ENCODE assay signal across 8 cellular contexts in the genomic region with DNA sequence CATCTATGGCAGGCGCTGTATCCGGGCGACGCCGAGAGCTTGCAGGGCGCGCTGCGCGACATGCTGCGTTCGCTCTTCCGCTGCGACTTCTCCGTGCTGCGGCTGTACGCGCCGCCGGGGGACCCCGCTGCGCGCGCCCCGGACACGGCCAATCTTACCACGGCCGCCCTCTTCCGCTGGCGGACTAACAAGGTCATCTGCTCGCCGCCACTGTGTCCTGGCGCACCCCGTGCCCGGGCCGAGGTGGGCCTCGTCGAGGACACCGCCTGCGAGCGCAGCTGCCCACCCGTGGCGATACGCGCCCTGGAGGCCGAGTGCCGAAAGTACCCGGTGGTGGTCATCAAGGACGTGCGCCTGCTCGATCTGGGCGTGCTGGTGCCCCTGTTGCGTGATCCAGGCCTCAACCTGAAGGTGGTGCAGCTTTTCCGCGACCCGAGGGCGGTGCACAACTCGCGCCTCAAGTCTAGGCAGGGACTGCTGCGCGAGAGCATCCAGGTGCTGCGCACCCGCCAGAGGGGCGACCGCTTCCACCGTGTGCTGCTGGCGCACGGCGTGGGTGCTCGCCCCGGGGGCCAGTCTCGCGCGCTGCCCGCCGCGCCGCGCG. TPM values are rescaled to one million over a fixed set of nuclear protein-coding genes. Genes with fewer than 3 reads are reported as not detected.
DNase-seq lines count a peak whose midpoint lies in the region; ATAC-seq and TF ChIP-seq lines count a peak whose summit lies in the region.

No MANE protein-coding gene starts in this region.

- H3K4me1 ChIP-seq in SK-N-SH (ENCODE audit: control insufficient read depth in 1 of 2, insufficient read depth in 2 of 2, low read depth in 1 of 2, low read length in 1 of 2) = peaks cover 0 to 5% of the 10 kb centered on the region in 2 experiments; a peak in 1 of 4 replicates
- peaks cover 3 to 35% (median 21%) of the 10 kb centered on the region in 4 donors for H3K4me1 ChIP-seq in liver (ENCODE audit: control insufficient read depth in 4 of 4, insufficient read depth in 4 of 4, low read length in 3 of 4)
- H3K4me1 ChIP-seq in testis = no peaks in the 10 kb centered on the region

- peaks cover 37% of the 10 kb centered on the region for H3K27me3 Mint-ChIP-seq in MCF 10A (ENCODE audit: insufficient read depth, unreplicated experiment)

- H3K27me3 ChIP-seq in GM06990 (replicated peaks; ENCODE audit: control insufficient read depth, insufficient read depth, low read length) = no peaks in the 10 kb centered on the region
- peaks cover 8% of the 10 kb centered on the region for H3K27me3 ChIP-seq in SK-N-SH (ENCODE audit: insufficient read depth)
- no peaks in the 10 kb centered on the region for H3K27me3 ChIP-seq in liver (ENCODE audit: control insufficient read depth in 4 of 4, insufficient read depth in 4 of 4, low read length in 3 of 4)
- H3K27me3 ChIP-seq in testis = no peaks in the 10 kb centered on the region

- H3K9ac ChIP-seq in SK-N-SH (peak overlapping the region; percentile 61; the same call in 1 of the 2 replicates), liver (ENCODE audit: low read depth in 1 of 2, low read length in 2 of 2) (no peak overlapping the region)

- POLR2A ChIA-PET in SK-N-SH (lab: Yijun Ruan, JAX) = no interaction called here
- POLR2A ChIA-PET in MCF 10A (lab: Yijun Ruan, JAX) = no interaction called here

- H4K20me1 ChIP-seq in SK-N-SH (ENCODE audit: insufficient read depth) = no peaks in the 10 kb centered on the region

- H3K4me3 ChIP-seq in GM06990 (replicated peaks; ENCODE audit: low read depth, low read length) = peak overlapping the region; percentile 74
- peak overlapping the region; percentile 56 to 58 for H3K4me3 ChIP-seq in SK-N-SH (ENCODE audit: low read depth in 2 of 2, low read length in 1 of 2)
- peak overlapping the region; percentile 50 to 68 (median 58) for H3K4me3 ChIP-seq in liver (ENCODE audit: low read depth in 1 of 3, low read length in 3 of 3)
- peak overlapping the region; percentile 56 to 66 for H3K4me3 ChIP-seq in testis

- no peak for TF ChIP-seq RAD21 in SK-N-SH (IDR thresholded peaks at IDR 0.05; ENCODE audit: low read length)
- no peak for TF ChIP-seq RAD21 in liver (IDR thresholded peaks at IDR 0.05)

- peaks cover 11% of the 10 kb centered on the region; the same call in 1 of the 2 replicates for H3K79me2 ChIP-seq in SK-N-SH (ENCODE audit: insufficient read depth)

- no peak overlapping the region for H3K27ac Mint-ChIP-seq in MCF 10A (ENCODE audit: low read depth, unreplicated experiment)

- H3K36me3 ChIP-seq in GM06990 (ENCODE audit: control insufficient read depth, insufficient read depth, low read length) (no peaks in the 10 kb centered on the region; the same call in 1 of the 2 replicates), SK-N-SH (replicated peaks in 1 of 2; ENCODE audit: control insufficient read depth in 1 of 2, insufficient read depth in 2 of 2, low read length in 1 of 2) (peaks cover 0 to 3% of the 10 kb centered on the region in 2 experiments), liver (ENCODE audit: control insufficient read depth in 4 of 4, insufficient read depth in 3 of 4, low read depth in 1 of 4, low read length in 3 of 4) (no peaks in the 10 kb centered on the region), testis (ENCODE audit: low read depth, missing control alignments) (no peaks in the 10 kb centered on the region)

- H2AFZ ChIP-seq in SK-N-SH (ENCODE audit: low read depth) = peak overlapping the region; percentile 35; the same call in 1 of the 2 replicates

- H3F3A ChIP-seq in SK-N-SH (replicated peaks; ENCODE audit: insufficient read depth) = peaks cover 4% of the 10 kb centered on the region

- no peak for TF ChIP-seq EP300 in SK-N-SH (IDR thresholded peaks at IDR 0.05; ENCODE audit: borderline replicate concordance in 1 of 2, low read depth in 1 of 2, low read length in 1 of 2)

- intact Hi-C loops in MCF 10A (cut with micrococcal nuclease) (no loop called here), testis (cut with DNase I; ENCODE audit: low total_unique reads) (loop anchor here (10.0 kb wide), 1 partner anchor 60 kb away; no protein-coding TSS in a partner anchor)

- DNase-seq in GM06990 (ENCODE audit: extremely low read depth, insufficient read length) (peak; percentile 69), SK-N-SH (peak; percentile 51), MCF 10A (ENCODE audit: unreplicated experiment) (no peak), testis (no peak), NCI-H1048 (lab: John Stamatoyannopoulos, UW) (no peak), NAMALWA (ENCODE audit: low spot score) (no peak)

- WGBS in SK-N-SH (ENCODE audit: low lambda C conversion rate) = 40% methylated on average over 22 of the region's 79 CpGs
- WGBS in liver = 3% methylated on average over 79 of the region's 79 CpGs
- 4% methylated on average over 11 of the region's 79 CpGs; no CpG with 5 or more reads in 1 of the 2 donors for WGBS in testis, 2 donors

- H3K36me3 Mint-ChIP-seq in MCF 10A (ENCODE audit: insufficient read depth, unreplicated experiment) = no peaks in the 10 kb centered on the region

- H3K27ac ChIP-seq in SK-N-SH (ENCODE audit: low read depth in 2 of 2, low read length in 1 of 2) = peak overlapping the region in 1 of 2 experiments; percentile 59; a peak in 1 of 4 replicates
- H3K27ac ChIP-seq in liver (ENCODE audit: low read depth in 1 of 2, low read length in 2 of 2) = peak overlapping the region; percentile 51 to 64
- H3K27ac ChIP-seq in testis = peak overlapping the region in 1 of 2 donors; percentile 24

- no peak for TF ChIP-seq POLR2A in testis (IDR thresholded peaks at IDR 0.05)

- H3K9me2 ChIP-seq in SK-N-SH = no peaks in the 10 kb centered on the region

- CTCF ChIA-PET in SK-N-SH (lab: Yijun Ruan, JAX) = interaction anchor here (1.1 kb wide), 1 partner anchor 67 kb away, joined by 3 read pairs; no protein-coding TSS in a partner anchor
- CTCF ChIA-PET in MCF 10A (lab: Yijun Ruan, JAX) = no interaction called here

- peak overlapping the region; percentile 82 for H3K4me2 ChIP-seq in SK-N-SH

- BruUV-seq in MCF 10A (replicated peaks; lab: Mats Ljungman, UMichigan) = no TSS peak

- TF ChIP-seq CTCF in GM06990 (IDR thresholded peaks at IDR 0.05; ENCODE audit: insufficient read depth, low read length, poor library complexity, severe bottlenecking) (no peak), SK-N-SH (IDR thresholded peaks at IDR 0.05) (no peak), MCF 10A (IDR thresholded peaks at IDR 0.05; ENCODE audit: unreplicated experiment) (no peak), liver (IDR thresholded peaks at IDR 0.05; ENCODE audit: low read depth, low read length, missing input control) (no peak), testis (IDR thresholded peaks at IDR 0.05) (no peak)

- no peaks in the 10 kb centered on the region for H3K9me3 ChIP-seq in SK-N-SH
- no peaks in the 10 kb centered on the region for H3K9me3 ChIP-seq in liver (ENCODE audit: control insufficient read depth in 4 of 4, low read length in 3 of 4)
- H3K9me3 ChIP-seq in testis = no peaks in the 10 kb centered on the region

- no peaks in the 10 kb centered on the region for H3K9me3 Mint-ChIP-seq in MCF 10A (ENCODE audit: unreplicated experiment)

- peak overlapping the region; percentile 65 for H3K4me3 Mint-ChIP-seq in MCF 10A (ENCODE audit: unreplicated experiment)

- peak; percentile 7 for ATAC-seq in HG02642 (IDR thresholded peaks at IDR 0.05; ENCODE audit: poor library complexity, unreplicated experiment)

- peaks cover 5% of the 10 kb centered on the region for H3K4me1 Mint-ChIP-seq in MCF 10A (ENCODE audit: insufficient read depth, unreplicated experiment)

TF ChIP-seq in SK-N-SH, 30 proteins besides CTCF, POLR2A, EP300 and RAD21 (continues in another document):
- TF ChIP-seq FOXM1 (IDR thresholded peaks at IDR 0.05; ENCODE audit: low read depth) (no peak), CHD2 (IDR thresholded peaks at IDR 0.05; ENCODE audit: low read length, partially characterized antibody) (no peak), FOSL2 (IDR thresholded peaks at IDR 0.05; ENCODE audit: borderline replicate concordance, low read depth) (no peak), NRF1 (IDR thresholded peaks at IDR 0.05; ENCODE audit: low read depth, low read length) (no peak)
- TF ChIP-seq, protein P1, sequence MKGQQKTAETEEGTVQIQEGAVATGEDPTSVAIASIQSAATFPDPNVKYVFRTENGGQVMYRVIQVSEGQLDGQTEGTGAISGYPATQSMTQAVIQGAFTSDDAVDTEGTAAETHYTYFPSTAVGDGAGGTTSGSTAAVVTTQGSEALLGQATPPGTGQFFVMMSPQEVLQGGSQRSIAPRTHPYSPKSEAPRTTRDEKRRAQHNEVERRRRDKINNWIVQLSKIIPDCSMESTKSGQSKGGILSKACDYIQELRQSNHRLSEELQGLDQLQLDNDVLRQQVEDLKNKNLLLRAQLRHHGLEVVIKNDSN (IDR thresholded peaks at IDR 0.05; ENCODE audit: borderline replicate concordance, low read depth) = no peak

TF ChIP-seq in liver, 16 proteins besides CTCF, POLR2A, EP300 and RAD21:
- no peak for TF ChIP-seq TAF1 (conservative IDR thresholded peaks at IDR 0.05)

RNA-seq across cellular contexts. Expression of a gene that starts 0.9 kb away (rescaled TPM):
- polyA plus RNA-seq in SK-N-SH (2012; rRNA removed) = 6.2 and 6.5 TPM in 2 replicates
- 4.1 and 6.3 TPM in 2 replicates for polyA plus RNA-seq in SK-N-SH (2012; cell fraction: cytosol; rRNA removed)
- 5.3 and 5.9 TPM in 2 replicates for polyA plus RNA-seq in SK-N-SH (2012; cell fraction: nucleus; rRNA removed)
- total RNA-seq in MCF 10A (2022) = 1.2 and 1.6 TPM in 2 replicates
- total RNA-seq in liver = 10 to 100 TPM in 1 of 2 donors, 1 to 10 TPM in 1; 5.8 to 13.2 TPM
- 1 to 10 TPM; 2.9 to 5.7 TPM for polyA plus RNA-seq in liver
- 10 to 100 TPM in 1 of 2 donors, 1 to 10 TPM in 1; 9.4 to 18.7 TPM for total RNA-seq in testis
- 2.5 TPM for polyA plus RNA-seq in testis (ENCODE audit: insufficient read depth, low read depth, low replicate concordance)

RNA-seq across cellular contexts. Expression of a gene that starts 29.2 kb away (rescaled TPM):
- polyA plus RNA-seq in SK-N-SH (2012; rRNA removed) (2.3 and 4.3 TPM in 2 replicates), liver (1 to 10 TPM in 1 of 2 donors, under 1 TPM in 1; 0.84 to 2.0 TPM), testis (ENCODE audit: insufficient read depth, low read depth, low replicate concordance) (2.4 TPM)
- 2.2 and 2.4 TPM in 2 replicates for polyA plus RNA-seq in SK-N-SH (2012; cell fraction: cytosol; rRNA removed)
- 6.9 and 10.7 TPM in 2 replicates for polyA plus RNA-seq in SK-N-SH (2012; cell fraction: nucleus; rRNA removed)
- total RNA-seq in MCF 10A (2022) (7.2 and 9.7 TPM in 2 replicates), liver (1 to 10 TPM; 2.2 to 3.6 TPM), testis (1 to 10 TPM; 6.3 to 8.2 TPM)

Comparison
In these comparisons a context has a peak if more than half of its experiments do, and no peak if none do; other contexts are left out.
1. DNase-seq: peak in GM06990 (single experiment) and SK-N-SH (single experiment); none in MCF 10A (single experiment), testis (single experiment), NCI-H1048 (single experiment) and NAMALWA (single experiment).
2. Peak in every context shown above with its lines, with median percentiles within 50 percentile points of each other: H3K4me3 ChIP-seq.